Comparison of ENCODE assay signal across 8 cellular contexts in the genomic region with DNA sequence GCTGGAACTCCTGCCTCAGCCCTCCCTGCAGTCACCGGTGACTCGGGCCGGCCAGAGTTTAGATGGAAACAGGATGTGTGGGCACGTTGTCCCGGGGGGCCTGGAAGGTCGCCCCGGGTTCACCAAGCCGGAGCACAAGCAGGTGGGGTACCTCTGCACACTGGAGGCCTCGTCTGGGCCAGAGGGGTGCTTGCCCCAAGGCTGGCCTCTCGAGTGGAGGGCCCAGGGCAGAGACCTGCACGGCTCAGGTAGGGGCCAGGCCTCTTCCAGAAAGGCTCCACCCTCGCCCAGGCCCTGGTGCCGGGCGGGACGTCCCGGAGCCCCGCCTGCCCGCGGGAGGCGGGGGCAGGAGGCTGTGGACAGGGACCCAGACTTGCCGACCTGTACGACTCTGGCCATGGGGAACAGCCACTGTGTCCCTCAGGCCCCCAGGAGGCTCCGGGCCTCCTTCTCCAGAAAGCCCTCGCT. TPM values are rescaled to one million over a fixed set of nuclear protein-coding genes. Genes with fewer than 3 reads are reported as not detected.
DNase-seq lines count a peak whose midpoint lies in the region; ATAC-seq, FAIRE-seq and TF ChIP-seq lines count a peak whose summit lies in the region.

Gene PLEKHN1 (plus strand): TSS at position 348 of the 468 bp plus-strand sequence. CDS start 50 bp downstream, at position 398.

- ATAC-seq in CD4-positive, alpha-beta T cell (ENCODE audit: poor library complexity), result peak; percentile 22
- ATAC-seq in GM21526 (IDR thresholded peaks at IDR 0.05; ENCODE audit: low FRiP score, unreplicated experiment) (peak; percentile 8), lung (ENCODE audit: insufficient read depth, low FRiP score) (peak; percentile 63), HG03025 (IDR thresholded peaks at IDR 0.05; ENCODE audit: low FRiP score, unreplicated experiment) (no peak)

- no peak for TF ChIP-seq CTCF in CD4-positive, alpha-beta T cell (IDR thresholded peaks at IDR 0.05)
- TF ChIP-seq CTCF in OCI-LY3 (IDR thresholded peaks at IDR 0.05; ENCODE audit: low read depth, low read length) (no peak), bronchial epithelial cell (IDR thresholded peaks at IDR 0.05; ENCODE audit: insufficient read depth, low read length, severe bottlenecking) (no peak), lung (IDR thresholded peaks at IDR 0.05; ENCODE audit: control extremely low read depth, extremely low read depth) (no peak), vagina (IDR thresholded peaks at IDR 0.05) (no peak)

- H3K9me3 Mint-ChIP-seq in CD4-positive, alpha-beta T cell, result no peaks in the 10 kb centered on the region

- H3K27ac Mint-ChIP-seq in CD4-positive, alpha-beta T cell, result no peak within 1 kb of the TSS

- intact Hi-C loops in CD4-positive, alpha-beta T cell (cut with DNase I, micrococcal nuclease), result no loop called here
- intact Hi-C loops in vagina (cut with DNase I), result no loop called here

- no peaks in the 10 kb centered on the region for H3K36me3 Mint-ChIP-seq in CD4-positive, alpha-beta T cell (ENCODE audit: low read depth)

- no peaks in the 10 kb centered on the region for H3K36me3 ChIP-seq in OCI-LY3 (replicated peaks; ENCODE audit: low read depth, low read length)
- H3K36me3 ChIP-seq in bronchial epithelial cell (ENCODE audit: control insufficient read depth, insufficient read depth, low read length), result peaks cover 13% of the 10 kb centered on the region
- H3K36me3 ChIP-seq in lung (ENCODE audit: control insufficient read depth in 2 of 2, insufficient read depth in 2 of 2, low read length in 2 of 2), result peaks cover 0 to 9% of the 10 kb centered on the region in 2 donors
- peaks cover 0 to 5% of the 10 kb centered on the region in 2 donors for H3K36me3 ChIP-seq in vagina

- H3K9ac ChIP-seq in OCI-LY3 (ENCODE audit: low read length), result peak within 1 kb of the TSS; percentile 68

- peaks cover 9% of the 10 kb centered on the region for H3K27me3 ChIP-seq in CD4-positive, alpha-beta T cell (ENCODE audit: control insufficient read depth, insufficient read depth, low read length)
- no peaks in the 10 kb centered on the region for H3K27me3 ChIP-seq in OCI-LY3 (ENCODE audit: low read depth, low read length)
- no peaks in the 10 kb centered on the region for H3K27me3 ChIP-seq in bronchial epithelial cell (ENCODE audit: control insufficient read depth, insufficient read depth, low read length)
- H3K27me3 ChIP-seq in lung (ENCODE audit: control insufficient read depth, insufficient read depth), result no peaks in the 10 kb centered on the region
- no peaks in the 10 kb centered on the region for H3K27me3 ChIP-seq in vagina

- peaks cover 7% of the 10 kb centered on the region; the same call in 1 of the 2 replicates for H3K4me1 ChIP-seq in OCI-LY3 (ENCODE audit: low read length)
- peaks cover 0 to 17% of the 10 kb centered on the region in 2 donors for H3K4me1 ChIP-seq in lung (ENCODE audit: control insufficient read depth in 2 of 2, insufficient read depth in 2 of 2, low read length in 2 of 2)
- H3K4me1 ChIP-seq in vagina, result peaks cover 34% of the 10 kb centered on the region

- POLR2A ChIA-PET in CD4-positive, alpha-beta T cell (lab: Charles Lee), result interaction anchor here (1.0 to 1.1 kb wide), 3 partner anchors 97 to 266 kb away, joined by 3 to 6 read pairs (median 4); partner anchors contain the start of gene B3GALT6

- no peak for TF ChIP-seq POLR2A in vagina (IDR thresholded peaks at IDR 0.05)

- no peaks in the 10 kb centered on the region for H3K79me2 ChIP-seq in OCI-LY3 (ENCODE audit: low read length)

- H3K4me1 Mint-ChIP-seq in CD4-positive, alpha-beta T cell (ENCODE audit: low read depth), result no peaks in the 10 kb centered on the region

- H3K27ac ChIP-seq in CD4-positive, alpha-beta T cell (ENCODE audit: low read depth, low read length), result no peak within 1 kb of the TSS
- H3K27ac ChIP-seq in OCI-LY3 (ENCODE audit: low read length) (peak within 1 kb of the TSS; percentile 27; the same call in 1 of the 2 replicates), lung (ENCODE audit: low read depth in 1 of 2, low read length in 1 of 2) (peak within 1 kb of the TSS in 1 of 2 donors; percentile 49), vagina (peak within 1 kb of the TSS; percentile 97)

- H3K4me3 ChIP-seq in OCI-LY3 (ENCODE audit: low read length) (peak within 1 kb of the TSS; percentile 83), bronchial epithelial cell (ENCODE audit: low read depth, low read length) (peak within 1 kb of the TSS; percentile 99), lung (peak within 1 kb of the TSS; percentile 59), vagina (peak within 1 kb of the TSS; percentile 63 to 75)

- WGBS in lung, 2 donors, result 2 to 6% methylated on average over 22 to 24 of the region's 24 CpGs

- H3K4me3 Mint-ChIP-seq in CD4-positive, alpha-beta T cell, result peak within 1 kb of the TSS; percentile 78

- CTCF ChIA-PET in CD4-positive, alpha-beta T cell (lab: Charles Lee), result interaction anchor here (0.9 to 1.2 kb wide), 4 partner anchors 25 to 156 kb away, joined by 3 to 4 read pairs (median 4); no protein-coding TSS in a partner anchor

- H4K20me1 ChIP-seq in OCI-LY3 (ENCODE audit: insufficient read depth, low read length), result no peaks in the 10 kb centered on the region

- no peak within 1 kb of the TSS; the same call in 1 of the 2 replicates for H2AFZ ChIP-seq in OCI-LY3 (ENCODE audit: low read depth, low read length)

- H3K9me3 ChIP-seq in CD4-positive, alpha-beta T cell (ENCODE audit: control insufficient read depth, low read length), result no peaks in the 10 kb centered on the region
- H3K9me3 ChIP-seq in OCI-LY3 (ENCODE audit: insufficient read depth, low read length), result no peaks in the 10 kb centered on the region
- H3K9me3 ChIP-seq in lung (ENCODE audit: control insufficient read depth in 2 of 2, insufficient read depth in 1 of 2, low read length in 1 of 2), result no peaks in the 10 kb centered on the region
- no peaks in the 10 kb centered on the region for H3K9me3 ChIP-seq in vagina

- no peak for FAIRE-seq in bronchial epithelial cell (lab: Jason Lieb, UNC)

- H3K27me3 Mint-ChIP-seq in CD4-positive, alpha-beta T cell, result peaks cover 17% of the 10 kb centered on the region

- peak within 1 kb of the TSS; percentile 80 for H3K4me2 ChIP-seq in OCI-LY3 (ENCODE audit: low read length)

- peak in 1 of 10 experiments; percentile 26 for DNase-seq in CD4-positive, alpha-beta T cell
- DNase-seq in bronchial epithelial cell (ENCODE audit: low read depth) (peak; percentile 64), lung (ENCODE audit: low spot score) (peak; percentile 44), vagina (ENCODE audit: extremely low spot score in 2 of 2) (no peak)
- DNase-seq in stimulated activated naive CD4-positive, alpha-beta T cell (lab: John Stamatoyannopoulos, UW), result no peak

RNA-seq across cellular contexts. Expression of gene PLEKHN1, which starts in this region (rescaled TPM):
- under 1 TPM; 0.69 to 0.95 TPM for total RNA-seq in CD4-positive, alpha-beta T cell
- total RNA-seq in bronchial epithelial cell (1.6 and 5.4 TPM in 2 replicates), lung (1 to 10 TPM; 2.0 to 5.1 TPM), vagina (15.2 TPM)
- 1 to 10 TPM; 2.0 to 2.8 TPM for polyA plus RNA-seq in lung

Comparison
In these comparisons a context has a peak if more than half of its experiments do, and no peak if none do; other contexts are left out.
1. Peak in ATAC-seq in CD4-positive, alpha-beta T cell; RNA of the gene not detected or under 1 TPM.
2. DNase-seq: peak in bronchial epithelial cell (single experiment) and lung (single experiment); none in vagina (0 of 2) and stimulated activated naive CD4-positive, alpha-beta T cell (0 of 6).
3. Peak in every context shown above with its lines, with median percentiles within 50 percentile points of each other: H3K4me3 ChIP-seq.